ENCODE assay signal across 12 cellular contexts in genomic region chr15:74423443-74424257, GRCh38. TPM values are rescaled to one million over a fixed set of nuclear protein-coding genes. Genes with fewer than 3 reads are reported as not detected.
DNase-seq lines count a peak whose midpoint lies in the region; ATAC-seq, FAIRE-seq and TF ChIP-seq lines count a peak whose summit lies in the region.
"Had no signal": no experiment of that assay in that cellular context is flagged by ENCODE, and none has a peak within 500 bp of the region (broad histone marks: within the 10 kb centered on the region; RNA-seq: fewer than 3 reads in every experiment).

No MANE protein-coding gene starts in this region.

- no peak for DNase-seq in activated CD8-positive, alpha-beta memory T cell treated with anti-CD3 and anti-CD28 coated beads, Interleukin-2, amount 10 ng/mL, durations not matched to agents 7 days and 5 days
- DNase-seq in activated CD8-positive, alpha-beta memory T cell treated with anti-CD3 and anti-CD28 coated beads for 24 hours: no peak
- DNase-seq in RWPE1 (ENCODE audit: low spot score): peak; percentile 77
- DNase-seq in epithelial cell of esophagus (ENCODE audit: low read depth): peak; percentile 90
- no peak for DNase-seq in NCI-H2107 treated with DMSO at 0.1 percent for 48 hours (lab: John Stamatoyannopoulos, UW; ENCODE audit: unreplicated experiment)
- DNase-seq in GM10248 (ENCODE audit: extremely low spot score): no peak
- DNase-seq in HTR-8/SVneo (ENCODE audit: insufficient read length, low spot score): no peak
- DNase-seq: dermis blood vessel endothelial cell, NCI-H82 had no signal

- H3K4me3 ChIP-seq in epithelial cell of esophagus (ENCODE audit: low read length): no peak overlapping the region
- H3K4me3 ChIP-seq: HAP-1 had no signal

- peak overlapping the region; percentile 84 for H3K27ac ChIP-seq in RWPE1

- POLR2A ChIA-PET in RWPE1 (lab: Yijun Ruan, JAX; ENCODE audit: low non-redundant PET) (no interaction called here), GM10248 (lab: Yijun Ruan, JAX) (interaction anchor here (1.4 kb wide), 2 partner anchors 21 to 39 kb away, joined by 4 to 8 read pairs; no protein-coding TSS in a partner anchor)

- ATAC-seq in activated CD8-positive, alpha-beta memory T cell treated with anti-CD3 and anti-CD28 coated beads, Interleukin-2, amount 10 ng/mL, durations not matched to agents 7 days and 5 days: no peak
- peak; percentile 2 for ATAC-seq in stimulated activated memory B cell treated with anti-CD40 and anti-IgM and Interleukin-4, amounts not matched to agents 10 μg/mL and 1 μg/mL and 100 μg/mL, for 72 hours

- no peak for FAIRE-seq in HTR-8/SVneo (lab: Jason Lieb, UNC)

- CTCF ChIA-PET in activated CD8-positive, alpha-beta memory T cell treated with anti-CD3 and anti-CD28 coated beads, Interleukin-2, amount 10 ng/mL, durations not matched to agents 7 days and 5 days (lab: Charles Lee): interaction anchor here (0.8 to 1.5 kb wide), 3 partner anchors 8 to 38 kb away, joined by 3 to 4 read pairs (median 4); no protein-coding TSS in a partner anchor
- CTCF ChIA-PET in RWPE1 (lab: Yijun Ruan, JAX): interaction anchor here (1.8 to 2.5 kb wide), 2 partner anchors 41 to 50 kb away, joined by 6 to 9 read pairs; no protein-coding TSS in a partner anchor
- CTCF ChIA-PET in GM10248 (lab: Yijun Ruan, JAX): interaction anchor here (1.1 to 33.1 kb wide), 5 partner anchors 9 to 208 kb away, joined by 3 to 827 read pairs (median 4); partner anchors contain the start of gene CYP11A1

- peaks cover 12% of the 10 kb centered on the region for H3K36me3 Mint-ChIP-seq in activated CD8-positive, alpha-beta memory T cell treated with anti-CD3 and anti-CD28 coated beads, Interleukin-2, amount 10 ng/mL, durations not matched to agents 7 days and 5 days
- H3K36me3 Mint-ChIP-seq in stimulated activated memory B cell treated with anti-CD40 and anti-IgM and Interleukin-4, amounts not matched to agents 10 μg/mL and 1 μg/mL and 100 μg/mL, for 72 hours: peaks cover 96% of the 10 kb centered on the region

- no peak overlapping the region for H3K4me3 Mint-ChIP-seq in activated CD8-positive, alpha-beta memory T cell treated with anti-CD3 and anti-CD28 coated beads, Interleukin-2, amount 10 ng/mL, durations not matched to agents 7 days and 5 days
- H3K4me3 Mint-ChIP-seq in stimulated activated memory B cell treated with anti-CD40 and anti-IgM and Interleukin-4, amounts not matched to agents 10 μg/mL and 1 μg/mL and 100 μg/mL, for 72 hours: peak overlapping the region; percentile 94

- H3K27ac Mint-ChIP-seq in activated CD8-positive, alpha-beta memory T cell treated with anti-CD3 and anti-CD28 coated beads, Interleukin-2, amount 10 ng/mL, durations not matched to agents 7 days and 5 days: peak overlapping the region; percentile 50
- H3K27ac Mint-ChIP-seq in stimulated activated memory B cell treated with anti-CD40 and anti-IgM and Interleukin-4, amounts not matched to agents 10 μg/mL and 1 μg/mL and 100 μg/mL, for 72 hours: peak overlapping the region; percentile 94

- TF ChIP-seq CTCF in RWPE1 (conservative IDR thresholded peaks at IDR 0.05; ENCODE audit: low read depth) (no peak), epithelial cell of esophagus (IDR thresholded peaks at IDR 0.05; ENCODE audit: insufficient read depth, low read depth, low read length, missing control alignments) (peak; percentile 15), GM10248 (IDR thresholded peaks at IDR 0.05; ENCODE audit: control extremely low read depth, extremely low read depth, low read depth, missing control alignments) (no peak)

- no peaks in the 10 kb centered on the region for H3K9me3 Mint-ChIP-seq in activated CD8-positive, alpha-beta memory T cell treated with anti-CD3 and anti-CD28 coated beads, Interleukin-2, amount 10 ng/mL, durations not matched to agents 7 days and 5 days (ENCODE audit: low read depth)
- no peaks in the 10 kb centered on the region for H3K9me3 Mint-ChIP-seq in stimulated activated memory B cell treated with anti-CD40 and anti-IgM and Interleukin-4, amounts not matched to agents 10 μg/mL and 1 μg/mL and 100 μg/mL, for 72 hours

- H3K27me3 Mint-ChIP-seq in activated CD8-positive, alpha-beta memory T cell treated with anti-CD3 and anti-CD28 coated beads, Interleukin-2, amount 10 ng/mL, durations not matched to agents 7 days and 5 days: no peaks in the 10 kb centered on the region
- H3K27me3 Mint-ChIP-seq in stimulated activated memory B cell treated with anti-CD40 and anti-IgM and Interleukin-4, amounts not matched to agents 10 μg/mL and 1 μg/mL and 100 μg/mL, for 72 hours: no peaks in the 10 kb centered on the region

- peaks cover 61% of the 10 kb centered on the region for H3K4me1 Mint-ChIP-seq in activated CD8-positive, alpha-beta memory T cell treated with anti-CD3 and anti-CD28 coated beads, Interleukin-2, amount 10 ng/mL, durations not matched to agents 7 days and 5 days
- H3K4me1 Mint-ChIP-seq in stimulated activated memory B cell treated with anti-CD40 and anti-IgM and Interleukin-4, amounts not matched to agents 10 μg/mL and 1 μg/mL and 100 μg/mL, for 72 hours: peaks cover 100% of the 10 kb centered on the region

RNA-seq across cellular contexts. Expression of gene SEMA7A, which starts 10.1 kb away (rescaled TPM):
- 10 to 100 TPM; 26.4 to 32.9 TPM for total RNA-seq in activated CD8-positive, alpha-beta memory T cell treated with anti-CD3 and anti-CD28 coated beads, Interleukin-2, amount 10 ng/mL, durations not matched to agents 7 days and 5 days

RNA-seq across cellular contexts. Expression of gene UBL7, which starts 37.3 kb away (rescaled TPM):
- total RNA-seq in activated CD8-positive, alpha-beta memory T cell treated with anti-CD3 and anti-CD28 coated beads, Interleukin-2, amount 10 ng/mL, durations not matched to agents 7 days and 5 days: 10 to 100 TPM; 55.9 to 60.9 TPM

RNA-seq across cellular contexts. Expression of gene CYP11A1, which starts 56.2 kb away (rescaled TPM):
- under 1 TPM in 1 of 2 experiments, not detected in 1; 0.55 TPM for total RNA-seq in activated CD8-positive, alpha-beta memory T cell treated with anti-CD3 and anti-CD28 coated beads, Interleukin-2, amount 10 ng/mL, durations not matched to agents 7 days and 5 days
- total RNA-seq: dermis blood vessel endothelial cell, osteocyte had no signal

Comparison
In these comparisons a context has a peak if more than half of its experiments do, and no peak if none do; other contexts are left out.
1. DNase-seq: peak in RWPE1 (single experiment) and epithelial cell of esophagus (single experiment); none in activated CD8-positive, alpha-beta memory T cell treated with anti-CD3 and anti-CD28 coated beads, Interleukin-2, amount 10 ng/mL, durations not matched to agents 7 days and 5 days (single experiment), activated CD8-positive, alpha-beta memory T cell treated with anti-CD3 and anti-CD28 coated beads for 24 hours (single experiment), NCI-H2107 treated with DMSO at 0.1 percent for 48 hours (single experiment), GM10248 (single experiment) and HTR-8/SVneo (single experiment).